ENCODE assay signal across 23 cellular contexts in genomic region chr20:6680441-6680840, GRCh38.
"Had no signal": no experiment of that assay in that cellular context is flagged by ENCODE, and none has a peak within 500 bp of the region (broad histone marks: within the 10 kb centered on the region; RNA-seq: fewer than 3 reads in every experiment).

No MANE protein-coding gene starts in this region.

- ATAC-seq: activated CD4-positive, CD25-positive, alpha-beta regulatory T cell treated with anti-CD3 and anti-CD28 coated beads, Interleukin-2, amount 50 U/mL, for 24 hours; body of pancreas; gastrocnemius medialis; naive thymus-derived CD4-positive, alpha-beta T cell; right lobe of liver; stimulated activated naive CD8-positive, alpha-beta T cell treated with anti-CD3 and anti-CD28 coated beads, Interleukin-15, Interleukin-2, amounts not matched to agents 100 U/mL and 50 U/mL, for 24 hours had no signal

- DNase-seq: activated CD4-positive, alpha-beta T cell treated with anti-CD3 and anti-CD28 coated beads for 48 hours; activated CD4-positive, alpha-beta T cell treated with anti-CD3 and anti-CD28 coated beads, Interleukin-2, amount 50 U/mL, for 48 hours; activated CD8-positive, alpha-beta memory T cell treated with anti-CD3 and anti-CD28 coated beads for 24 hours; activated effector memory CD4-positive, alpha-beta T cell treated with anti-CD3 and anti-CD28 coated beads, Interleukin-2, amount 50 U/mL, for 16 hours; activated naive CD4-positive, alpha-beta T cell treated with anti-CD3 and anti-CD28 coated beads for 36 hours; activated naive CD8-positive, alpha-beta T cell treated with anti-CD3 and anti-CD28 coated beads for 36 hours; adrenal gland; aorta; effector CD4-positive, alpha-beta T cell; gastrocnemius medialis; glutamatergic neuron; islet precursor cell; mammary epithelial cell; naive thymus-derived CD4-positive, alpha-beta T cell; ovary; right lobe of liver; stimulated activated CD4-positive, alpha-beta T cell treated with anti-CD3 and anti-CD28 coated beads, Interleukin-2, amount 100 ng/mL, for 48 hours; stimulated activated naive CD8-positive, alpha-beta T cell treated with anti-CD3 and anti-CD28 coated beads, Interleukin-15, Interleukin-2, amounts not matched to agents 100 U/mL and 50 U/mL, for 24 hours; T-helper 9 cell; trophoblast cell; WERI-Rb-1 had no signal
